In the genomic region with DNA sequence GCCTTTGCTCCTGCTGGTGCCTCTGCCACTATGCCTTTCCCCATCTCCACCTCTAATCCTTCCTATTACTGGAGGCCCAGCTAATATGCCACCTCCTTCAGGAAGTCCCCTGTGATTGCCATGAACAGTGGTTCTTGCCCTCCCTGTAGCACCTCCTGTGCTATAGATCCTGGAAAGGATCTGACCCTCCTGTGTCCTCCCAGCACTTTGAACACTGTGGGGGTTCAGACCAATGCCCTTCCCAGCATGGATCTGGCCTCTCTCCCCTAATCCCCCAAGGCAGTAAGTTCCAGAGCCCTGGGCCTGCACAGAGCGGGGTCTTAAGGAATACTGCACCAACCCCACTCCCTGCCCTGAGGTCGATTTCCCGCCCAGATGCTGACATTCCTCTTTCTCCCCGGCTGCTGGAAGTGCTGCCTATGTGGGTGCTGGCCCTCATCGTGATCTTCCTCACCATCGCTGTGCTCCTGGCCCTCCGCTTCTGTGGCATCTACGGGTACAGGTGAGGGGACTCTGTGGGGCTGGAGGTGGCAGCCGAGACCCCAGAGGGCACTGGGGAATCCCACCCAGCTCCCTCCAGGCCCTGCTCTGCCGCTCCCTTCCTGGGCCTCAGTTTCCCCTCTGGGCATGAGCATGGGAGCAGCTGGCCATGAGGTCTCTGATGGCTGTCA, we compare ENCODE assay signal across 24 cellular contexts. TPM values are rescaled to one million over a fixed set of nuclear protein-coding genes. Genes with fewer than 3 reads are reported as not detected.
"Had no signal": no experiment of that assay in that cellular context is flagged by ENCODE, and none has a peak within 500 bp of the region (broad histone marks: within the 10 kb centered on the region; RNA-seq: fewer than 3 reads in every experiment).

No MANE protein-coding gene starts in this region.

- H3K27me3 ChIP-seq: hepatocyte, right atrium auricular region had no signal

- H3K4me3 Mint-ChIP-seq: activated CD4-positive, alpha-beta T cell treated with anti-CD3 and anti-CD28 coated beads for 36 hours; activated naive CD8-positive, alpha-beta T cell treated with anti-CD3 and anti-CD28 coated beads, Interleukin-2, amount 10 ng/mL, durations not matched to agents 7 days and 5 days; mesothelial cell of epicardium; naive B cell; nephron progenitor cell had no signal

- H3K4me1 ChIP-seq: gastroesophageal sphincter, left ventricle myocardium inferior, parathyroid adenoma, right atrium auricular region, tibial artery had no signal

- H3K27me3 Mint-ChIP-seq: activated CD4-positive, alpha-beta T cell treated with anti-CD3 and anti-CD28 coated beads for 36 hours; activated naive CD8-positive, alpha-beta T cell treated with anti-CD3 and anti-CD28 coated beads, Interleukin-2, amount 10 ng/mL, durations not matched to agents 7 days and 5 days; naive B cell; stimulated activated naive B cell treated with anti-CD40 and anti-IgM and Interleukin-4, amounts not matched to agents 10 μg/mL and 1 μg/mL and 100 μg/mL, for 72 hours had no signal

- DNase-seq: activated CD4-positive, alpha-beta T cell treated with anti-CD3 and anti-CD28 coated beads for 36 hours; activated CD4-positive, CD25-positive, alpha-beta regulatory T cell; activated naive CD8-positive, alpha-beta T cell treated with anti-CD3 and anti-CD28 coated beads, Interleukin-2, amount 10 ng/mL, durations not matched to agents 7 days and 5 days; brain microvascular endothelial cell; cortex of kidney; left ventricle myocardium inferior; naive B cell; nephron progenitor cell; nucleus accumbens; stimulated activated CD4-positive, alpha-beta T cell treated with anti-CD3 and anti-CD28 coated beads, Interleukin-1b, Interleukin-23, amount 100 ng/mL, for 48 hours; stimulated activated CD4-positive, alpha-beta T cell treated with anti-CD3 and anti-CD28 coated beads, Interleukin-4, amount 100 ng/mL, for 4 hours; stimulated activated CD8-positive, alpha-beta memory T cell treated with anti-CD3 and anti-CD28 coated beads, Interleukin-4, amount 100 ng/mL, for 48 hours; stimulated activated naive B cell treated with anti-CD40 and anti-IgM and Interleukin-4, amounts not matched to agents 10 μg/mL and 1 μg/mL and 100 μg/mL, for 72 hours; stomach; T-helper 1 cell; tibial artery had no signal

- H3K36me3 ChIP-seq: brain microvascular endothelial cell, left ventricle myocardium inferior, right atrium auricular region, tibial artery had no signal

- H3K36me3 Mint-ChIP-seq: activated naive CD8-positive, alpha-beta T cell treated with anti-CD3 and anti-CD28 coated beads, Interleukin-2, amount 10 ng/mL, durations not matched to agents 7 days and 5 days; mesothelial cell of epicardium had no signal

- H3K27ac ChIP-seq: brain microvascular endothelial cell, gastroesophageal sphincter, hepatocyte, left ventricle myocardium inferior, parathyroid adenoma, right atrium auricular region, stomach, tibial artery had no signal

- H3K9me3 ChIP-seq: gastroesophageal sphincter, left ventricle myocardium inferior, right atrium auricular region, stomach, tibial artery had no signal

- H3K27ac Mint-ChIP-seq: activated CD4-positive, alpha-beta T cell treated with anti-CD3 and anti-CD28 coated beads for 36 hours; activated naive CD8-positive, alpha-beta T cell treated with anti-CD3 and anti-CD28 coated beads, Interleukin-2, amount 10 ng/mL, durations not matched to agents 7 days and 5 days; activated T-helper 2 cell treated with anti-CD3 and anti-CD28 coated beads, Interferon-gamma antibody, Interleukin-2, Interleukin-4, amounts not matched to agents 10 μg/mL and 5 μg/mL and 100 μg/mL, durations not matched to agents 14 hours and 24 hours and 36 hours; mesothelial cell of epicardium; nephron progenitor cell had no signal

- H3K9me3 Mint-ChIP-seq: activated naive CD8-positive, alpha-beta T cell treated with anti-CD3 and anti-CD28 coated beads, Interleukin-2, amount 10 ng/mL, durations not matched to agents 7 days and 5 days; activated T-helper 2 cell treated with anti-CD3 and anti-CD28 coated beads, Interferon-gamma antibody, Interleukin-2, Interleukin-4, amounts not matched to agents 10 μg/mL and 5 μg/mL and 100 μg/mL, durations not matched to agents 14 hours and 24 hours and 36 hours; mesothelial cell of epicardium; naive B cell; nephron progenitor cell; stimulated activated naive B cell treated with anti-CD40 and anti-IgM and Interleukin-4, amounts not matched to agents 10 μg/mL and 1 μg/mL and 100 μg/mL, for 72 hours had no signal

- H3K4me3 ChIP-seq: gastroesophageal sphincter, hepatocyte, left ventricle myocardium inferior, right atrium auricular region, smooth muscle cell, stomach, tibial artery had no signal

- H3K4me1 Mint-ChIP-seq: activated CD4-positive, alpha-beta T cell treated with anti-CD3 and anti-CD28 coated beads for 36 hours had no signal

RNA-seq across cellular contexts. Expression of gene CSF2RB, which starts 21.6 kb away (rescaled TPM):
- total RNA-seq: fibroblast of lung, smooth muscle cell had no signal
- polyA plus RNA-seq: fibroblast of lung, hepatocyte had no signal
